Comparison of ENCODE assay signal across 12 cellular contexts in genomic region chr11:6681505-6681904, GRCh38. TPM values are rescaled to one million over a fixed set of nuclear protein-coding genes. Genes with fewer than 3 reads are reported as not detected.
DNase-seq lines count a peak whose midpoint lies in the region; ATAC-seq and TF ChIP-seq lines count a peak whose summit lies in the region.
"Had no signal": no experiment of that assay in that cellular context is flagged by ENCODE, and none has a peak within 500 bp of the region (broad histone marks: within the 10 kb centered on the region; RNA-seq: fewer than 3 reads in every experiment).

No MANE protein-coding gene starts in this region.

- no peak overlapping the region for H2AFZ ChIP-seq in neural progenitor cell (replicated peaks)

- H3K27me3 ChIP-seq in GM06990 (replicated peaks; ENCODE audit: control insufficient read depth, insufficient read depth, low read length) (no peaks in the 10 kb centered on the region), neural progenitor cell (no peaks in the 10 kb centered on the region)
- H3K27me3 ChIP-seq: neutrophil had no signal

- peaks cover 15% of the 10 kb centered on the region for H3K4me1 ChIP-seq in neural progenitor cell

- TF ChIP-seq CTCF in GM06990 (IDR thresholded peaks at IDR 0.05; ENCODE audit: insufficient read depth, low read length, poor library complexity, severe bottlenecking) (no peak), LNCaP clone FGC (IDR thresholded peaks at IDR 0.05; ENCODE audit: control insufficient read depth, extremely low read depth, insufficient read depth) (no peak), coronary artery (IDR thresholded peaks at IDR 0.05) (no peak), neural progenitor cell (IDR thresholded peaks at IDR 0.05) (no peak)

- no peak overlapping the region for H3K27ac ChIP-seq in coronary artery
- no peak overlapping the region for H3K27ac ChIP-seq in neural progenitor cell
- H3K27ac ChIP-seq: neutrophil had no signal

- H3F3A ChIP-seq in neural progenitor cell (ENCODE audit: low read depth) = peaks cover 28% of the 10 kb centered on the region

- H3K36me3 ChIP-seq in GM06990 (ENCODE audit: control insufficient read depth, insufficient read depth, low read length) = peaks cover 7% of the 10 kb centered on the region
- peaks cover 8% of the 10 kb centered on the region for H3K36me3 ChIP-seq in neural progenitor cell
- H3K36me3 ChIP-seq: neutrophil had no signal

- peaks cover 7% of the 10 kb centered on the region for H3K27me3 Mint-ChIP-seq in neural progenitor cell (ENCODE audit: insufficient read depth, low read depth)

- H3K4me3 ChIP-seq in GM06990 (replicated peaks; ENCODE audit: low read depth, low read length) (peak overlapping the region; percentile 94), LNCaP clone FGC (ENCODE audit: low read depth, low read length) (peak overlapping the region; percentile 79), coronary artery (peak overlapping the region; percentile 95), neural progenitor cell (peak overlapping the region; percentile 69)

- peak overlapping the region; percentile 99 for H3K4me3 Mint-ChIP-seq in neural progenitor cell

- no peak overlapping the region for H3K27ac Mint-ChIP-seq in neural progenitor cell

- no peaks in the 10 kb centered on the region for H3K9me3 ChIP-seq in neural progenitor cell (ENCODE audit: low read depth)
- H3K9me3 ChIP-seq: neutrophil had no signal

- no peaks in the 10 kb centered on the region for H3K9me3 Mint-ChIP-seq in neural progenitor cell

- DNase-seq in GM06990 (ENCODE audit: extremely low read depth, insufficient read length) (no peak), LNCaP clone FGC (ENCODE audit: low read depth) (no peak), coronary artery (ENCODE audit: low spot score) (no peak), neural progenitor cell (ENCODE audit: low spot score) (no peak), NCI-H1105 treated with DMSO at 0.1 percent for 48 hours (lab: John Stamatoyannopoulos, UW) (no peak)
- DNase-seq: activated CD8-positive, alpha-beta memory T cell treated with anti-CD3 and anti-CD28 coated beads, Interleukin-2, amount 50 U/mL, for 48 hours; H7; RPMI8226 had no signal

- H3K79me2 ChIP-seq in neural progenitor cell (ENCODE audit: low read depth) = peaks cover 28% of the 10 kb centered on the region

- peaks cover 16% of the 10 kb centered on the region for H3K4me1 Mint-ChIP-seq in neural progenitor cell

- no peak overlapping the region for H3K9ac ChIP-seq in neural progenitor cell

- ATAC-seq in GM21526 (IDR thresholded peaks at IDR 0.05; ENCODE audit: low FRiP score, unreplicated experiment) (no peak), HG03442 (IDR thresholded peaks at IDR 0.05; ENCODE audit: unreplicated experiment) (no peak), GM19395 (IDR thresholded peaks at IDR 0.05; ENCODE audit: unreplicated experiment) (no peak)

- peak overlapping the region; percentile 83 for H3K4me2 ChIP-seq in neural progenitor cell

- peaks cover 23% of the 10 kb centered on the region for H3K36me3 Mint-ChIP-seq in neural progenitor cell

- peaks cover 15% of the 10 kb centered on the region for H4K20me1 ChIP-seq in neural progenitor cell (ENCODE audit: low read depth)

RNA-seq across cellular contexts. Expression of gene MRPL17, which starts 1.6 kb away (rescaled TPM):
- 24.3 and 30.9 TPM in 2 replicates for total RNA-seq in neural progenitor cell (ENCODE audit: low replicate concordance)

RNA-seq across cellular contexts. Expression of gene DCHS1, which starts 25.9 kb away (rescaled TPM):
- total RNA-seq in neural progenitor cell (ENCODE audit: low replicate concordance) = 4.5 and 9.0 TPM in 2 replicates
